12 cellular contexts compared by ENCODE assay signal in the genomic region with DNA sequence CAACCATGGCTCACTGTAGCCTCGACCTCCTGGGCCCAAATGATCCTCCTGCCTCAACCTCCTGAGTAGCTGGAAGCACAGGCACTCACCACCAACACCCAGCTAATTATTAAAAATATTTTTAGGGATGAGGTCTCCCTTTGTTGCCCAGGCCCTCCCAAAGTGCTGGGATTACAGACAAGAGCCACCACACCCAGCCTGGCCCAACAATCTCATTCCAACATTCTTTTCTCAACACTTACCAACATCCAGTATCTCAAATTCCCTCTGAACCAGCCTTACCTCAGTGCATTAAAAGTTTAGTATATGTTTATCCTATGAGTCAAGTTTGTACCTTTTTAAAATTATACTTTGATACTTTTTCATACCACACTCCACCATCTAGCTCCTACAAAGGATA. TPM values are rescaled to one million over a fixed set of nuclear protein-coding genes. Genes with fewer than 3 reads are reported as not detected.
A peak's percentile ranks its signal among the peaks of the same experiment; 100 is the strongest.
DNase-seq lines count a peak whose midpoint lies in the region; ATAC-seq and TF ChIP-seq lines count a peak whose summit lies in the region.
"Had no signal": no experiment of that assay in that cellular context is flagged by ENCODE, and none has a peak within 500 bp of the region (broad histone marks: within the 10 kb centered on the region; RNA-seq: fewer than 3 reads in every experiment).

No MANE protein-coding gene starts in this region.

- peaks cover 0 to 82% (median 20%) of the 10 kb centered on the region in 6 donors for H3K36me3 ChIP-seq in spleen

- H3K9me3 Mint-ChIP-seq in activated naive CD4-positive, alpha-beta T cell treated with anti-CD3 and anti-CD28 coated beads, Interleukin-2, amount 10 ng/mL, durations not matched to agents 7 days and 5 days = no peaks in the 10 kb centered on the region

- H3K4me3 ChIP-seq in fibroblast of villous mesenchyme (ENCODE audit: low read depth, low read length) = no peak overlapping the region
- no peak overlapping the region for H3K4me3 ChIP-seq in spleen

- no peak overlapping the region for H3K27ac Mint-ChIP-seq in activated naive CD4-positive, alpha-beta T cell treated with anti-CD3 and anti-CD28 coated beads, Interleukin-2, amount 10 ng/mL, durations not matched to agents 7 days and 5 days

- CTCF ChIA-PET in activated naive CD4-positive, alpha-beta T cell treated with anti-CD3 and anti-CD28 coated beads, Interleukin-2, amount 10 ng/mL, durations not matched to agents 7 days and 5 days (lab: Charles Lee) = interaction anchor here (1.4 kb wide), 1 partner anchor 10 kb away, joined by 4 read pairs; no protein-coding TSS in a partner anchor

- H3K4me3 Mint-ChIP-seq in activated naive CD4-positive, alpha-beta T cell treated with anti-CD3 and anti-CD28 coated beads, Interleukin-2, amount 10 ng/mL, durations not matched to agents 7 days and 5 days = no peak overlapping the region

- in situ Hi-C loops in ACHN (cut with HindIII; ENCODE audit: low pct_ligation_motif_present, low pct_unique_long_range_greater_than_20kb, low sequenced_read_pairs) = no loop called here

- no peak for TF ChIP-seq CTCF in fibroblast of villous mesenchyme (IDR thresholded peaks at IDR 0.05; ENCODE audit: insufficient read depth, low read depth, low read length)
- TF ChIP-seq CTCF in spleen (IDR thresholded peaks at IDR 0.05 in 8 of 11, conservative IDR thresholded peaks at IDR 0.05 in 3 of 11) = no peak

- peaks cover 0 to 71% (median 23%) of the 10 kb centered on the region in 6 donors for H3K4me1 ChIP-seq in spleen

- H3K27me3 ChIP-seq in spleen (replicated peaks in 1 of 7) = no peaks in the 10 kb centered on the region

- ATAC-seq in SK-N-SH treated with all-trans-retinoic acid at 6 μM for 48 hours = no peak
- ATAC-seq: esophagus mucosa had no signal

- no peaks in the 10 kb centered on the region for H3K9me3 ChIP-seq in spleen

- no peaks in the 10 kb centered on the region for H3K27me3 Mint-ChIP-seq in activated naive CD4-positive, alpha-beta T cell treated with anti-CD3 and anti-CD28 coated beads, Interleukin-2, amount 10 ng/mL, durations not matched to agents 7 days and 5 days

- TF ChIP-seq POLR2A in spleen (IDR thresholded peaks at IDR 0.05) = no peak

- peak; percentile 70 for DNase-seq in EH (ENCODE audit: low read depth)
- peak; percentile 44 for DNase-seq in fibroblast of villous mesenchyme (ENCODE audit: low read depth)
- no peak for DNase-seq in spleen
- no peak for DNase-seq in ACHN
- DNase-seq in hypothalamus (lab: John Stamatoyannopoulos, UW) = no peak
- DNase-seq in activated CD4-positive, alpha-beta T cell treated with anti-CD3 and anti-CD28 coated beads, Interleukin-2, amount 50 U/mL, for 4 hours = no peak
- no peak for DNase-seq in activated naive CD4-positive, alpha-beta T cell treated with anti-CD3 and anti-CD28 coated beads, Interleukin-2, amount 10 ng/mL, durations not matched to agents 7 days and 5 days
- DNase-seq: H7, KBM-7, NCI-H2029 treated with DMSO at 0.1 percent for 48 hours had no signal

- peak overlapping the region in 7 of 8 donors; percentile 55 to 86 (median 70) for H3K27ac ChIP-seq in spleen

- intact Hi-C loops in spleen (cut with DNase I; ENCODE audit: low total_unique reads) = no loop called here

- WGBS in spleen, 5 donors = 83 to 94% (median 88%) methylated on average over 1 of the region's 1 CpG

- H3K36me3 Mint-ChIP-seq in activated naive CD4-positive, alpha-beta T cell treated with anti-CD3 and anti-CD28 coated beads, Interleukin-2, amount 10 ng/mL, durations not matched to agents 7 days and 5 days = peaks cover 44% of the 10 kb centered on the region

- H3K4me1 Mint-ChIP-seq in activated naive CD4-positive, alpha-beta T cell treated with anti-CD3 and anti-CD28 coated beads, Interleukin-2, amount 10 ng/mL, durations not matched to agents 7 days and 5 days = no peaks in the 10 kb centered on the region

TF ChIP-seq in SK-N-SH treated with all-trans-retinoic acid at 6 μM for 48 hours, 23 proteins besides CTCF, POLR2A, EP300 and RAD21:
- TF ChIP-seq PPARA (CRISPR knock-in tag; IDR thresholded peaks at IDR 0.05; ENCODE audit: borderline replicate concordance) = no peak
- TF ChIP-seq ZC3H10 (CRISPR knock-in tag; IDR thresholded peaks at IDR 0.05) = peak; percentile 27; the same call in 1 of the 2 replicates
TF ChIP-seq in SK-N-SH treated with all-trans-retinoic acid at 6 μM for 48 hours: peak in this region for 1.

RNA-seq across cellular contexts. Expression of gene ANXA2, which starts 25.0 kb away (rescaled TPM):
- 2,870 and 3,211 TPM in 2 replicates for total RNA-seq in fibroblast of villous mesenchyme
- 100 to 1,000 TPM; 191 to 397 (median 338) TPM for total RNA-seq in spleen
- polyA plus RNA-seq in spleen = 100 to 1,000 TPM; 163 to 437 (median 230) TPM

Comparison
In these comparisons a context has a peak if more than half of its experiments do, and no peak if none do; other contexts are left out.
1. DNase-seq: peak in EH (single experiment) and fibroblast of villous mesenchyme (single experiment); none in spleen (single experiment), ACHN (single experiment), hypothalamus (0 of 51), activated CD4-positive, alpha-beta T cell treated with anti-CD3 and anti-CD28 coated beads, Interleukin-2, amount 50 U/mL, for 4 hours (0 of 2) and activated naive CD4-positive, alpha-beta T cell treated with anti-CD3 and anti-CD28 coated beads, Interleukin-2, amount 10 ng/mL, durations not matched to agents 7 days and 5 days (single experiment).